Comparison of ENCODE assay signal across 15 cellular contexts in genomic region chr15:80743189-80743833, GRCh38. TPM values are rescaled to one million over a fixed set of nuclear protein-coding genes. Genes with fewer than 3 reads are reported as not detected.
DNase-seq lines count a peak whose midpoint lies in the region; ATAC-seq and TF ChIP-seq lines count a peak whose summit lies in the region.
"Had no signal": no experiment of that assay in that cellular context is flagged by ENCODE, and none has a peak within 500 bp of the region (broad histone marks: within the 10 kb centered on the region; RNA-seq: fewer than 3 reads in every experiment).

No MANE protein-coding gene starts in this region.

- no peak overlapping the region for H3K4me3 Mint-ChIP-seq in WTC11
- H3K4me3 Mint-ChIP-seq: activated CD8-positive, alpha-beta T cell treated with anti-CD3 and anti-CD28 coated beads for 36 hours had no signal

- intact Hi-C loops in left lung (cut with DNase I): no loop called here
- intact Hi-C loops in upper lobe of right lung (cut with DNase I): no loop called here

- CTCF ChIA-PET in WTC11 (lab: Charles Lee): interaction anchor here (1.9 kb wide), 1 partner anchor 33 kb away, joined by 5 read pairs; no protein-coding TSS in a partner anchor

- ATAC-seq in WTC11 (peak; percentile 24; the same call in 1 of the 2 replicates), left lung (peak; percentile 91), upper lobe of right lung (peak; percentile 79), HG03108 (IDR thresholded peaks at IDR 0.05; ENCODE audit: unreplicated experiment) (no peak)
- ATAC-seq: activated CD8-positive, alpha-beta T cell treated with anti-CD3 and anti-CD28 coated beads for 36 hours; heart left ventricle had no signal

- peaks cover 40% of the 10 kb centered on the region for H3K4me1 Mint-ChIP-seq in WTC11

- H3K27me3 ChIP-seq in left lung (no peaks in the 10 kb centered on the region), upper lobe of right lung (no peaks in the 10 kb centered on the region)
- H3K27me3 ChIP-seq: heart left ventricle had no signal

- H3K27ac Mint-ChIP-seq in WTC11: no peak overlapping the region
- H3K27ac Mint-ChIP-seq: activated CD8-positive, alpha-beta T cell treated with anti-CD3 and anti-CD28 coated beads for 36 hours had no signal

- H3K4me3 ChIP-seq in left lung (no peak overlapping the region), upper lobe of right lung (no peak overlapping the region)
- H3K4me3 ChIP-seq: heart left ventricle, thoracic aorta had no signal

- peak; percentile 11 to 52 for DNase-seq in SHP77 (lab: John Stamatoyannopoulos, UW)
- DNase-seq in SHP77 treated with DMSO at 0.1 percent for 48 hours (lab: John Stamatoyannopoulos, UW): no peak
- DNase-seq in WTC11 (ENCODE audit: low spot score): no peak
- DNase-seq in left lung: peak in 1 of 2 donors; percentile 41
- no peak for DNase-seq in upper lobe of right lung
- no peak for DNase-seq in anterior cingulate cortex (lab: John Stamatoyannopoulos, UW)
- DNase-seq in activated effector memory CD4-positive, alpha-beta T cell treated with anti-CD3 and anti-CD28 coated beads, Interleukin-2, amount 50 U/mL, for 16 hours: no peak
- DNase-seq: activated CD8-positive, alpha-beta T cell treated with anti-CD3 and anti-CD28 coated beads for 36 hours; activated gamma-delta T cell; heart left ventricle; NCI-H226; Right ventricle myocardium superior; stimulated activated CD4-positive, alpha-beta T cell treated with anti-CD3 and anti-CD28 coated beads, Interleukin-12 subunit alpha, Interleukin-12 subunit beta, amount 100 ng/mL, for 4 hours had no signal

- H3K9me3 ChIP-seq in left lung: no peaks in the 10 kb centered on the region
- no peaks in the 10 kb centered on the region for H3K9me3 ChIP-seq in upper lobe of right lung
- H3K9me3 ChIP-seq: thoracic aorta had no signal

- H3K36me3 ChIP-seq in left lung (no peaks in the 10 kb centered on the region), upper lobe of right lung (no peaks in the 10 kb centered on the region)
- H3K36me3 ChIP-seq: heart left ventricle, thoracic aorta had no signal

- peaks cover 11 to 59% of the 10 kb centered on the region in 2 donors for H3K4me1 ChIP-seq in left lung
- peaks cover 58% of the 10 kb centered on the region for H3K4me1 ChIP-seq in upper lobe of right lung

- no peaks in the 10 kb centered on the region for H3K27me3 Mint-ChIP-seq in WTC11 (ENCODE audit: low read depth)
- H3K27me3 Mint-ChIP-seq: activated CD8-positive, alpha-beta T cell treated with anti-CD3 and anti-CD28 coated beads for 36 hours had no signal

- peaks cover 14% of the 10 kb centered on the region for H3K9me3 Mint-ChIP-seq in WTC11

- POLR2A ChIA-PET in WTC11 (lab: Charles Lee): interaction anchor here (0.6 kb wide), 1 partner anchor 143 kb away, joined by 3 read pairs; no protein-coding TSS in a partner anchor

- TF ChIP-seq CTCF in WTC11 (IDR thresholded peaks at IDR 0.05) (no peak), left lung (IDR thresholded peaks at IDR 0.05) (no peak), upper lobe of right lung (IDR thresholded peaks at IDR 0.05) (no peak)

- H3K36me3 Mint-ChIP-seq in WTC11: peaks cover 5% of the 10 kb centered on the region

- peak overlapping the region; percentile 39 to 47 for H3K27ac ChIP-seq in left lung
- H3K27ac ChIP-seq in upper lobe of right lung: peak overlapping the region; percentile 45
- H3K27ac ChIP-seq: heart left ventricle, thoracic aorta had no signal

TF ChIP-seq in WTC11, 78 proteins besides CTCF, POLR2A, EP300 and RAD21 (continues in another document):
- no peak for TF ChIP-seq HMGXB4 (CRISPR knock-in tag; IDR thresholded peaks at IDR 0.05)
- no peak for TF ChIP-seq TP53 (CRISPR knock-in tag; IDR thresholded peaks at IDR 0.05)
- no peak for TF ChIP-seq KAT7 (CRISPR knock-in tag; IDR thresholded peaks at IDR 0.05; ENCODE audit: borderline replicate concordance)
- TF ChIP-seq ZNF232 (CRISPR knock-in tag; IDR thresholded peaks at IDR 0.05): no peak
- no peak for TF ChIP-seq E2F1 (CRISPR knock-in tag; IDR thresholded peaks at IDR 0.05)
- TF ChIP-seq JAZF1 (CRISPR knock-in tag; IDR thresholded peaks at IDR 0.05): no peak
- TF ChIP-seq STAT6 (CRISPR knock-in tag; conservative IDR thresholded peaks at IDR 0.05; ENCODE audit: low read depth): no peak
- no peak for TF ChIP-seq MXD4 (CRISPR knock-in tag; IDR thresholded peaks at IDR 0.05; ENCODE audit: borderline replicate concordance)
- TF ChIP-seq CDX4 (CRISPR knock-in tag; IDR thresholded peaks at IDR 0.05; ENCODE audit: borderline replicate concordance): no peak
- no peak for TF ChIP-seq ZNF425 (CRISPR knock-in tag; conservative IDR thresholded peaks at IDR 0.05)

RNA-seq across cellular contexts. Expression of gene CEMIP, which starts 35.9 kb away (rescaled TPM):
- total RNA-seq in WTC11 (2021) (0.57 to 1.2 TPM (median 0.87 TPM) in 3 replicates), left lung (10 to 100 TPM; 12.4 to 31.8 TPM), upper lobe of right lung (17.3 TPM)
- total RNA-seq: activated CD8-positive, alpha-beta T cell treated with anti-CD3 and anti-CD28 coated beads for 36 hours; Right ventricle myocardium superior had no signal

RNA-seq across cellular contexts. Expression of gene ABHD17C, which starts 48.2 kb away (rescaled TPM):
- total RNA-seq in WTC11 (2021) (23.6 to 29.0 TPM (median 23.6 TPM) in 3 replicates), left lung (10 to 100 TPM; 32.2 to 33.4 TPM), upper lobe of right lung (41.4 TPM)

Comparison
In these comparisons a context has a peak if more than half of its experiments do, and no peak if none do; other contexts are left out.
1. DNase-seq: peak in SHP77 (2 of 2); none in SHP77 treated with DMSO at 0.1 percent for 48 hours (single experiment), WTC11 (single experiment), upper lobe of right lung (single experiment), anterior cingulate cortex (0 of 58) and activated effector memory CD4-positive, alpha-beta T cell treated with anti-CD3 and anti-CD28 coated beads, Interleukin-2, amount 50 U/mL, for 16 hours (single experiment).